ENCODE assay signal across 12 cellular contexts in the genomic region with DNA sequence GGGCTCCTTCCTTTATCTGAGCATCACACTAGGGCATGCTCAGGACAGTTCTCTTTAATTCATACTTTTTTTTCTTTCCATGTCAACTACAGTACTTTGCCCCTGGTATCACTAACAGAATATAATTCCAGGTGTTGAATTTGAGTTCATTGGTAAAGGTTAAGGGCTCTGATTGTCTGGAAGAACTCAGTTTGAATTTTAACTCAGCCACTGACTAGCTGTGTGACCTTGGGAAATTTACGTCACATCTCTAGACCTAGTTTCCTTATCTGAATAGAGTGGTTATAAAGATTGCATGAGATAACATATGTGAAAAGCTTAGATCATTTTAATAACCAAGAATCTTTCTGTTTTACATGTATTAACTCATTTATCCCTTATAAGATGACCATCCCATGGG. TPM values are rescaled to one million over a fixed set of nuclear protein-coding genes. Genes with fewer than 3 reads are reported as not detected.
DNase-seq lines count a peak whose midpoint lies in the region; ATAC-seq and TF ChIP-seq lines count a peak whose summit lies in the region.
"Had no signal": no experiment of that assay in that cellular context is flagged by ENCODE, and none has a peak within 500 bp of the region (broad histone marks: within the 10 kb centered on the region; RNA-seq: fewer than 3 reads in every experiment).

No MANE protein-coding gene starts in this region.

- H3K4me3 Mint-ChIP-seq in stimulated activated naive CD8-positive, alpha-beta T cell treated with anti-CD3 and anti-CD28 coated beads, Interleukin-15, Interleukin-2, amounts not matched to agents 100 ng/mL and 50 ng/mL, for 24 hours: no peak overlapping the region
- H3K4me3 Mint-ChIP-seq in stimulated activated naive CD8-positive, alpha-beta T cell treated with anti-CD3 and anti-CD28 coated beads, Interleukin-15, amount 100 ng/mL, for 72 hours: no peak overlapping the region
- H3K4me3 Mint-ChIP-seq in activated T-helper 1 cell treated with anti-CD3 and anti-CD28 coated beads, Interleukin-12 subunit alpha, Interleukin-12 subunit beta, Interleukin-2, Interleukin-4 antibody, amounts not matched to agents 30 ng/mL and 10 ng/mL and 1 ng/mL, durations not matched to agents 14 hours and 24 hours and 36 hours: peak overlapping the region; percentile 28

- no peaks in the 10 kb centered on the region for H3K27me3 ChIP-seq in heart left ventricle
- H3K27me3 ChIP-seq: SJSA1 had no signal

- intact Hi-C loops in activated T-helper 1 cell treated with anti-CD3 and anti-CD28 coated beads, Interleukin-12 subunit alpha, Interleukin-12 subunit beta, Interleukin-2, Interleukin-4 antibody, amounts not matched to agents 30 ng/mL and 10 ng/mL and 1 ng/mL, durations not matched to agents 14 hours and 24 hours and 36 hours (cut with micrococcal nuclease): loop anchor here (5.0 kb wide), 4 partner anchors 115 to 1835 kb away; partner anchors contain the start of gene POU2AF1
- intact Hi-C loops in heart left ventricle (cut with DNase I): no loop called here

- peaks cover 22% of the 10 kb centered on the region for H3K27me3 Mint-ChIP-seq in stimulated activated naive CD8-positive, alpha-beta T cell treated with anti-CD3 and anti-CD28 coated beads, Interleukin-15, Interleukin-2, amounts not matched to agents 100 ng/mL and 50 ng/mL, for 24 hours
- peaks cover 18% of the 10 kb centered on the region for H3K27me3 Mint-ChIP-seq in stimulated activated naive CD8-positive, alpha-beta T cell treated with anti-CD3 and anti-CD28 coated beads, Interleukin-15, amount 100 ng/mL, for 72 hours
- H3K27me3 Mint-ChIP-seq in activated T-helper 1 cell treated with anti-CD3 and anti-CD28 coated beads, Interleukin-12 subunit alpha, Interleukin-12 subunit beta, Interleukin-2, Interleukin-4 antibody, amounts not matched to agents 30 ng/mL and 10 ng/mL and 1 ng/mL, durations not matched to agents 14 hours and 24 hours and 36 hours (ENCODE audit: insufficient read depth): peaks cover 12% of the 10 kb centered on the region

- peaks cover 0 to 6% (median 0%) of the 10 kb centered on the region in 12 donors for H3K9me3 ChIP-seq in heart left ventricle

- H3K9me3 Mint-ChIP-seq in stimulated activated naive CD8-positive, alpha-beta T cell treated with anti-CD3 and anti-CD28 coated beads, Interleukin-15, Interleukin-2, amounts not matched to agents 100 ng/mL and 50 ng/mL, for 24 hours: no peaks in the 10 kb centered on the region
- H3K9me3 Mint-ChIP-seq in stimulated activated naive CD8-positive, alpha-beta T cell treated with anti-CD3 and anti-CD28 coated beads, Interleukin-15, amount 100 ng/mL, for 72 hours: no peaks in the 10 kb centered on the region
- H3K9me3 Mint-ChIP-seq in activated T-helper 1 cell treated with anti-CD3 and anti-CD28 coated beads, Interleukin-12 subunit alpha, Interleukin-12 subunit beta, Interleukin-2, Interleukin-4 antibody, amounts not matched to agents 30 ng/mL and 10 ng/mL and 1 ng/mL, durations not matched to agents 14 hours and 24 hours and 36 hours: peaks cover 2% of the 10 kb centered on the region

- H3K27ac ChIP-seq in heart left ventricle: no peak overlapping the region
- H3K27ac ChIP-seq: SJSA1 had no signal

- no peak for DNase-seq in stimulated activated naive CD8-positive, alpha-beta T cell treated with anti-CD3 and anti-CD28 coated beads, Interleukin-15, amount 100 ng/mL, for 72 hours
- DNase-seq in activated T-helper 1 cell treated with anti-CD3 and anti-CD28 coated beads, Interleukin-12 subunit alpha, Interleukin-12 subunit beta, Interleukin-2, Interleukin-4 antibody, amounts not matched to agents 30 ng/mL and 10 ng/mL and 1 ng/mL, durations not matched to agents 14 hours and 24 hours and 36 hours (ENCODE audit: low spot score): no peak
- DNase-seq in C1 segment of cervical spinal cord (lab: John Stamatoyannopoulos, UW) (no peak), dermis blood vessel endothelial cell (no peak), heart left ventricle (no peak), mucosa of gallbladder (ENCODE audit: low spot score) (no peak)
- DNase-seq: activated effector memory CD4-positive, alpha-beta T cell treated with Interleukin-2 at 50 U/mL for 16 hours; GOT3 had no signal

- H3K36me3 Mint-ChIP-seq in stimulated activated naive CD8-positive, alpha-beta T cell treated with anti-CD3 and anti-CD28 coated beads, Interleukin-15, Interleukin-2, amounts not matched to agents 100 ng/mL and 50 ng/mL, for 24 hours (ENCODE audit: low read depth): no peaks in the 10 kb centered on the region
- H3K36me3 Mint-ChIP-seq in activated T-helper 1 cell treated with anti-CD3 and anti-CD28 coated beads, Interleukin-12 subunit alpha, Interleukin-12 subunit beta, Interleukin-2, Interleukin-4 antibody, amounts not matched to agents 30 ng/mL and 10 ng/mL and 1 ng/mL, durations not matched to agents 14 hours and 24 hours and 36 hours (ENCODE audit: low read depth): no peaks in the 10 kb centered on the region

- no peak overlapping the region for H3K4me3 ChIP-seq in heart left ventricle
- H3K4me3 ChIP-seq: SJSA1, skin epidermis had no signal

- no peak for ATAC-seq in stimulated activated naive CD8-positive, alpha-beta T cell treated with anti-CD3 and anti-CD28 coated beads, Interleukin-15, amount 100 ng/mL, for 72 hours
- ATAC-seq in HG02870 (IDR thresholded peaks at IDR 0.05; ENCODE audit: unreplicated experiment): peak; percentile 21
- no peak for ATAC-seq in heart left ventricle

- 92 to 95% (median 93%) methylated on average over 1 of the region's 1 CpG for WGBS in heart left ventricle, 4 donors

- no peak for TF ChIP-seq CTCF in heart left ventricle (IDR thresholded peaks at IDR 0.05)

- no peaks in the 10 kb centered on the region for H3K36me3 ChIP-seq in heart left ventricle
- H3K36me3 ChIP-seq: SJSA1 had no signal

- H3K4me1 Mint-ChIP-seq in stimulated activated naive CD8-positive, alpha-beta T cell treated with anti-CD3 and anti-CD28 coated beads, Interleukin-15, Interleukin-2, amounts not matched to agents 100 ng/mL and 50 ng/mL, for 24 hours (ENCODE audit: low read depth): peaks cover 11% of the 10 kb centered on the region
- H3K4me1 Mint-ChIP-seq in stimulated activated naive CD8-positive, alpha-beta T cell treated with anti-CD3 and anti-CD28 coated beads, Interleukin-15, amount 100 ng/mL, for 72 hours: peaks cover 5% of the 10 kb centered on the region
- peaks cover 33% of the 10 kb centered on the region for H3K4me1 Mint-ChIP-seq in activated T-helper 1 cell treated with anti-CD3 and anti-CD28 coated beads, Interleukin-12 subunit alpha, Interleukin-12 subunit beta, Interleukin-2, Interleukin-4 antibody, amounts not matched to agents 30 ng/mL and 10 ng/mL and 1 ng/mL, durations not matched to agents 14 hours and 24 hours and 36 hours (ENCODE audit: low read depth)

- TF ChIP-seq POLR2A in heart left ventricle (IDR thresholded peaks at IDR 0.05): no peak

- peaks cover 0 to 22% (median 0%) of the 10 kb centered on the region in 12 donors for H3K4me1 ChIP-seq in heart left ventricle

- peak overlapping the region; percentile 79 for H3K27ac Mint-ChIP-seq in stimulated activated naive CD8-positive, alpha-beta T cell treated with anti-CD3 and anti-CD28 coated beads, Interleukin-15, Interleukin-2, amounts not matched to agents 100 ng/mL and 50 ng/mL, for 24 hours
- no peak overlapping the region for H3K27ac Mint-ChIP-seq in stimulated activated naive CD8-positive, alpha-beta T cell treated with anti-CD3 and anti-CD28 coated beads, Interleukin-15, amount 100 ng/mL, for 72 hours
- H3K27ac Mint-ChIP-seq in activated T-helper 1 cell treated with anti-CD3 and anti-CD28 coated beads, Interleukin-12 subunit alpha, Interleukin-12 subunit beta, Interleukin-2, Interleukin-4 antibody, amounts not matched to agents 30 ng/mL and 10 ng/mL and 1 ng/mL, durations not matched to agents 14 hours and 24 hours and 36 hours: peak overlapping the region; percentile 75

RNA-seq across cellular contexts. Expression of gene ZC3H12C, which starts 15.9 kb away (rescaled TPM):
- total RNA-seq in activated T-helper 1 cell treated with anti-CD3 and anti-CD28 coated beads, Interleukin-12 subunit alpha, Interleukin-12 subunit beta, Interleukin-2, Interleukin-4 antibody, amounts not matched to agents 30 ng/mL and 10 ng/mL and 1 ng/mL, durations not matched to agents 14 hours and 24 hours and 36 hours: 5.7 and 6.2 TPM in 2 replicates
- total RNA-seq in dermis blood vessel endothelial cell (21.0 and 25.4 TPM in 2 replicates), heart left ventricle (10 to 100 TPM; 13.8 to 24.3 (median 18.8) TPM), mucosa of gallbladder (13.9 TPM)
- polyA plus RNA-seq in heart left ventricle: 1 to 10 TPM; 2.1 to 7.2 TPM

Comparison
In these comparisons a context has a peak if more than half of its experiments do, and no peak if none do; other contexts are left out.
1. H3K27ac Mint-ChIP-seq: peak in stimulated activated naive CD8-positive, alpha-beta T cell treated with anti-CD3 and anti-CD28 coated beads, Interleukin-15, Interleukin-2, amounts not matched to agents 100 ng/mL and 50 ng/mL, for 24 hours (single experiment) and activated T-helper 1 cell treated with anti-CD3 and anti-CD28 coated beads, Interleukin-12 subunit alpha, Interleukin-12 subunit beta, Interleukin-2, Interleukin-4 antibody, amounts not matched to agents 30 ng/mL and 10 ng/mL and 1 ng/mL, durations not matched to agents 14 hours and 24 hours and 36 hours (single experiment); none in stimulated activated naive CD8-positive, alpha-beta T cell treated with anti-CD3 and anti-CD28 coated beads, Interleukin-15, amount 100 ng/mL, for 72 hours (0 of 2).